19 cellular contexts compared by ENCODE assay signal in the genomic region with DNA sequence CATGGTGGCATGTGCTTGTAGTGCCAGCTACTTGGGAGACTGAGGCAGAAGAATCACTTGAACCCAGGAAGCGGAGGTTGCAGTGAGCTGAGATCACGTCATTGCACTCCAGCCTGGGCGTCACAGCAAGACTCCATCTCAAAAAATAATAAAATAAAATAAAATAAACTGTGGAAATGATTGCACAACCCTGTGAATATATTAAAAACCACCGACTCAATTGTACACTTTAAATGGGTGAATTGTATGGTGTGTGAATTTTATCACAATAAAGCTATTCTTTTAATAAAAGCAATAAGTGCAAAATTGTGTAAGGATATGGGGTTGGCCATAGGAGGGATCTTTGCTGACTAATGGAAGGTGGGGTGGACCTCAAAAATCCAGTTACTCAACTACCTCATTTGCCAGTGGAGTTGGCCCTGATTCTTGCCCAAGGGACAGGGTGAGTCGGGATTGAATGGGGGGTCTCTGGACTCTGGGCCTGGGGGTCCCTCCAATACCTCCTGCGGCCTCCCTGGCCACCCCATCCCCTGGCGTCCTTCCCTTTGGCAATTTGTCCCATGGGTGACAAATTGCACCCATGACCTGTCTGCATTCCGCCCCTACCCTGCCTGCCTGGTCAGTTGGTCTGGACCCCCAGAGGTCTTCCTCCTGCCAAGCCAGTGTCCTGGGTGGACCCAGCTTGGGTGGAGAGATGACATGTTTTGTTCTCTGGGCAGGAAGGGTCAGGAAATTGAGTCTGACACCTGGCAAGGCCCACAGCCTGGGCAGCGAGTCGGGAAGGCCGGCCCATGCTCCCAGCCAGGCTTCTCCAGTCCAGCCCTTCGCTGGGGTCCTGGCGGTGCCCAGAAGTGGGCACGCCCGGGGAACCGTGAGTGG.
"Had no signal": no experiment of that assay in that cellular context is flagged by ENCODE, and none has a peak within 500 bp of the region (broad histone marks: within the 10 kb centered on the region; RNA-seq: fewer than 3 reads in every experiment).

No MANE protein-coding gene starts in this region.

- H3K36me3 ChIP-seq: cardiac muscle cell, lower lobe of right lung had no signal

- H3K27ac ChIP-seq: cardiac muscle cell, dorsolateral prefrontal cortex, lower lobe of right lung, psoas muscle, skin epidermis had no signal

- H3K4me3 ChIP-seq: cardiac muscle cell, dorsolateral prefrontal cortex, lower lobe of right lung, psoas muscle, skin epidermis had no signal

- H3K4me3 Mint-ChIP-seq: activated CD4-positive, alpha-beta T cell treated with anti-CD3 and anti-CD28 coated beads, Interleukin-2, amount 10 ng/mL, durations not matched to agents 24 days and 14 days; activated naive CD4-positive, alpha-beta T cell treated with anti-CD3 and anti-CD28 coated beads, Interleukin-2, amount 50 U/mL, for 24 hours; nephron progenitor cell; stimulated activated naive CD8-positive, alpha-beta T cell treated with anti-CD3 and anti-CD28 coated beads, Interleukin-15, Interleukin-2, amounts not matched to agents 100 ng/mL and 50 ng/mL, for 24 hours had no signal

- DNase-seq: activated CD4-positive, alpha-beta T cell treated with anti-CD3 and anti-CD28 coated beads, Interleukin-2, amount 10 ng/mL, durations not matched to agents 24 days and 14 days; activated gamma-delta T cell; islet precursor cell; left colon; lower lobe of right lung; midbrain; nephron progenitor cell; occipital lobe; stimulated activated CD4-positive, alpha-beta T cell treated with anti-CD3 and anti-CD28 coated beads, Interleukin-15, amount 100 ng/mL, for 24 hours; stimulated activated CD4-positive, alpha-beta T cell treated with anti-CD3 and anti-CD28 coated beads, Interleukin-2, amount 100 ng/mL, for 48 hours; T-helper 1 cell; T-helper 9 cell; trophoblast cell had no signal

- H3K27ac Mint-ChIP-seq: activated CD4-positive, alpha-beta T cell treated with anti-CD3 and anti-CD28 coated beads, Interleukin-2, amount 10 ng/mL, durations not matched to agents 24 days and 14 days; activated naive CD4-positive, alpha-beta T cell treated with anti-CD3 and anti-CD28 coated beads, Interleukin-2, amount 50 U/mL, for 24 hours; stimulated activated naive CD8-positive, alpha-beta T cell treated with anti-CD3 and anti-CD28 coated beads, Interleukin-15, Interleukin-2, amounts not matched to agents 100 ng/mL and 50 ng/mL, for 24 hours had no signal

- H3K4me1 Mint-ChIP-seq: activated CD4-positive, alpha-beta T cell treated with anti-CD3 and anti-CD28 coated beads, Interleukin-2, amount 10 ng/mL, durations not matched to agents 24 days and 14 days; activated naive CD4-positive, alpha-beta T cell treated with anti-CD3 and anti-CD28 coated beads, Interleukin-2, amount 50 U/mL, for 24 hours had no signal

- H3K4me1 ChIP-seq: lower lobe of right lung, psoas muscle had no signal

- H3K27me3 Mint-ChIP-seq: activated CD4-positive, alpha-beta T cell treated with anti-CD3 and anti-CD28 coated beads, Interleukin-2, amount 10 ng/mL, durations not matched to agents 24 days and 14 days had no signal

- H3K27me3 ChIP-seq: cardiac muscle cell, dorsolateral prefrontal cortex had no signal
